Comparison of ENCODE assay signal across 20 cellular contexts in genomic region chr17:56506349-56506748, GRCh38.
"Had no signal": no experiment of that assay in that cellular context is flagged by ENCODE, and none has a peak within 500 bp of the region (broad histone marks: within the 10 kb centered on the region; RNA-seq: fewer than 3 reads in every experiment).

No MANE protein-coding gene starts in this region.

- H3K36me3 ChIP-seq: heart left ventricle, spleen, tibial nerve had no signal

- DNase-seq: cerebellar nuclear complex; effector memory CD8-positive, alpha-beta T cell; erythroblast; foreskin melanocyte; heart left ventricle; immature natural killer cell; kidney; left colon; natural killer cell; posterior cingulate gyrus; spleen; stimulated activated CD4-positive, alpha-beta T cell treated with anti-CD3 and anti-CD28 coated beads, Interleukin-15, amount 100 ng/mL, for 24 hours; stimulated activated CD4-positive, alpha-beta T cell treated with anti-CD3 and anti-CD28 coated beads, Interleukin-1b, Interleukin-23, amount 100 ng/mL, for 48 hours; stimulated activated CD4-positive, alpha-beta T cell treated with anti-CD3 and anti-CD28 coated beads, Interleukin-4, amount 100 ng/mL, for 4 hours; stimulated activated naive B cell treated with anti-CD40 and anti-IgM and Interleukin-4, amounts not matched to agents 10 μg/mL and 1 μg/mL and 100 μg/mL, for 72 hours; stimulated activated naive CD8-positive, alpha-beta T cell treated with anti-CD3 and anti-CD28 coated beads, Interleukin-15, amount 100 ng/mL, for 72 hours; testis had no signal

- FAIRE-seq: colon, kidney had no signal

- H3K4me3 ChIP-seq: heart left ventricle, spleen, testis, tibial nerve had no signal

- H3K4me1 ChIP-seq: heart left ventricle, spleen, testis had no signal

- ATAC-seq: effector memory CD8-positive, alpha-beta T cell; heart left ventricle; left colon; natural killer cell; sciatic nerve; stimulated activated naive B cell treated with anti-CD40 and anti-IgM and Interleukin-4, amounts not matched to agents 10 μg/mL and 1 μg/mL and 100 μg/mL, for 72 hours; stimulated activated naive CD8-positive, alpha-beta T cell treated with anti-CD3 and anti-CD28 coated beads, Interleukin-15, amount 100 ng/mL, for 72 hours had no signal

- H3K27ac ChIP-seq: heart left ventricle, spleen, testis, tibial nerve had no signal

- H3K9me3 ChIP-seq: heart left ventricle, spleen, testis, tibial nerve had no signal

- H3K27me3 ChIP-seq: spleen, testis, tibial nerve had no signal
